In the genomic region with DNA sequence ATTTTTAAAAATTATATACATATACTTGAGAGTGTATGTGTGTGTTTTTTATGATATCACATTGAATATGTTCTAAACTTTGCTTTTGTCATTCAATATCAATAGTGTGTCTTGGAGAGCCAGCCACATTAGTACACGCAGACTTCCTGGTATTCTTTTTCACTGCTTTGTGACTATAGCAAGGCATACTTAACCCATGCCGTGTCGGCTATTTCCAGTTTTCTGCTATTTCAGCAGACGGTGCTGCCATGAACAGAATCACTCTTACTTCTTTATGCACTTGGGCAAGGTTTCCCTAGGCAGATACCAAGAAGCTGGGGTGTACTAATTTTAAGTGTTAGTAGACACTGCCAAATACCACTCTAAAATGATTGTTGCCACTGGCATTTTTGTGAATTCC, we compare ENCODE assay signal across 21 cellular contexts.
"Had no signal": no experiment of that assay in that cellular context is flagged by ENCODE, and none has a peak within 500 bp of the region (broad histone marks: within the 10 kb centered on the region; RNA-seq: fewer than 3 reads in every experiment).

No MANE protein-coding gene starts in this region.

- H3K9me3 ChIP-seq: heart left ventricle, left lung, lower lobe of right lung, pancreas, prostate gland, right atrium auricular region, spleen, suprapubic skin, transverse colon, uterus had no signal

- H3K36me3 ChIP-seq: uterus had no signal

- H3K4me3 ChIP-seq: heart left ventricle, left lung, lower lobe of right lung, pancreas, prostate gland, right atrium auricular region, skin epidermis, spleen, suprapubic skin, transverse colon, uterus had no signal

- H3K4me1 ChIP-seq: left lung, lower lobe of right lung, pancreas, prostate gland, right atrium auricular region, spleen, suprapubic skin, uterus had no signal

- H3K27ac ChIP-seq: left lung, lower lobe of right lung, pancreas, prostate gland, right atrium auricular region, skin epidermis, spleen, suprapubic skin had no signal

- H3K27me3 ChIP-seq: heart left ventricle, left lung, pancreas, right atrium auricular region, spleen, suprapubic skin, transverse colon, uterus had no signal

- ATAC-seq: left colon; left lung; lower lobe of right lung; pancreas; stimulated activated effector memory CD8-positive, alpha-beta T cell treated with anti-CD3 and anti-CD28 coated beads, Interleukin-12 subunit alpha, Interleukin-12 subunit beta, amount 100 ng/mL, for 72 hours had no signal

- DNase-seq: heart left ventricle; hypothalamus; immature natural killer cell; kidney; left colon; left lung; lower lobe of right lung; mesendoderm; naive B cell; nucleus accumbens; pancreas; spleen; stimulated activated CD4-positive, alpha-beta T cell treated with anti-CD3 and anti-CD28 coated beads, Interleukin-4, amount 100 ng/mL, for 24 hours; stimulated activated naive CD4-positive, alpha-beta T cell; transverse colon; uterus had no signal
